19 cellular contexts compared by ENCODE assay signal in genomic region chr12:86052921-86053320, GRCh38.
"Had no signal": no experiment of that assay in that cellular context is flagged by ENCODE, and none has a peak within 500 bp of the region (broad histone marks: within the 10 kb centered on the region; RNA-seq: fewer than 3 reads in every experiment).

No MANE protein-coding gene starts in this region.

- DNase-seq: cortex of kidney; effector memory CD8-positive, alpha-beta T cell; erythroblast; esophagus squamous epithelium; foreskin melanocyte; head of caudate nucleus; kidney; left cardiac atrium; left lung; mesenchymal stem cell; mucosa of descending colon; naive B cell; right cardiac atrium; sigmoid colon; stimulated activated CD4-positive, alpha-beta T cell treated with anti-CD3 and anti-CD28 coated beads, Interleukin-2, amount 100 ng/mL, for 24 hours; stimulated activated CD4-positive, alpha-beta T cell treated with anti-CD3 and anti-CD28 coated beads, Interleukin-4, amount 100 ng/mL, for 24 hours; stimulated activated naive CD4-positive, alpha-beta T cell treated with Interleukin-2 at 50 U/mL for 16 hours; stomach; tibial artery had no signal
